Comparison of ENCODE assay signal across 14 cellular contexts in the genomic region with DNA sequence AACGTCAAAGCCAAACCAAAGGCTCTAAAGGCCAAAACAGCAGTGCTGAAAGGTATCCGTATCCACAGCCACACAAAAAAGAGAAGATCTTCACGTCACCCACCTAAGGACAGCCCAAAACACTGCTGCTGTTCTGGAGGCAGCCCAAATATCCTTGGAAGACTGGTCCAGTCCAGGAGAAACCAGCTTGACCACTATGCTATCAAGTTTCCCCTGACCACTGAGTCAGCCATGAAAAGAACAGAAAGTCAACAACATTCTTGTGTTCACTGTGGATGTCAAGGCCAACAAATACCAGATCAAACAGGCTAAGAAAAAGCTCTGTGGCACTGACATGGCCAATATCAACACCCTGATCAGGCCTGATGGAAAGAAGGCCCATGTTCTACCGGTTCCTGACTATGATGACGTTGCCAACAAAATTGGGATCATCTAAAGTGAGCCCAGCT. TPM values are rescaled to one million over a fixed set of nuclear protein-coding genes. Genes with fewer than 3 reads are reported as not detected.
A peak's percentile ranks its signal among the peaks of the same experiment; 100 is the strongest.
DNase-seq lines count a peak whose midpoint lies in the region; ATAC-seq and TF ChIP-seq lines count a peak whose summit lies in the region.
"Had no signal": no experiment of that assay in that cellular context is flagged by ENCODE, and none has a peak within 500 bp of the region (broad histone marks: within the 10 kb centered on the region; RNA-seq: fewer than 3 reads in every experiment).

No MANE protein-coding gene starts in this region.

- no peak for TF ChIP-seq POLR2A in stomach (IDR thresholded peaks at IDR 0.05)

- 32 to 58% (median 50%) methylated on average over 5 of the region's 5 CpGs for WGBS in stomach, 5 donors

- peaks cover 9% of the 10 kb centered on the region for H3K36me3 Mint-ChIP-seq in activated CD4-positive, alpha-beta T cell treated with anti-CD3 and anti-CD28 coated beads for 36 hours (ENCODE audit: low read depth)
- H3K36me3 Mint-ChIP-seq in activated naive CD8-positive, alpha-beta T cell treated with anti-CD3 and anti-CD28 coated beads, Interleukin-2, amount 50 U/mL, for 24 hours (ENCODE audit: low read depth): peaks cover 12% of the 10 kb centered on the region
- no peaks in the 10 kb centered on the region for H3K36me3 Mint-ChIP-seq in immature natural killer cell

- H3K27me3 Mint-ChIP-seq in activated CD4-positive, alpha-beta T cell treated with anti-CD3 and anti-CD28 coated beads for 36 hours: no peaks in the 10 kb centered on the region
- H3K27me3 Mint-ChIP-seq in activated naive CD8-positive, alpha-beta T cell treated with anti-CD3 and anti-CD28 coated beads, Interleukin-2, amount 50 U/mL, for 24 hours: no peaks in the 10 kb centered on the region
- peaks cover 3 to 9% (median 5%) of the 10 kb centered on the region in 3 donors for H3K27me3 Mint-ChIP-seq in immature natural killer cell (ENCODE audit: low read depth in 3 of 3)
- H3K27me3 Mint-ChIP-seq: activated naive CD8-positive, alpha-beta T cell treated with anti-CD3 and anti-CD28 coated beads, Interleukin-2, amount 10 ng/mL, durations not matched to agents 7 days and 5 days had no signal

- no peak for TF ChIP-seq CTCF in stomach (IDR thresholded peaks at IDR 0.05)

- DNase-seq in activated CD4-positive, alpha-beta T cell treated with anti-CD3 and anti-CD28 coated beads for 36 hours: no peak
- DNase-seq in activated CD4-positive, alpha-beta T cell treated with anti-CD3 and anti-CD28 coated beads, Interleukin-2, amount 50 U/mL, for 1 hour: no peak
- DNase-seq in activated naive CD8-positive, alpha-beta T cell treated with anti-CD3 and anti-CD28 coated beads, Interleukin-2, amount 50 U/mL, for 24 hours: no peak
- DNase-seq in immature natural killer cell: no peak
- DNase-seq in stomach: peak; percentile 80
- DNase-seq in NCI-H1694 treated with DMSO at 0.1 percent for 48 hours (lab: John Stamatoyannopoulos, UW): no peak
- no peak for DNase-seq in putamen (ENCODE audit: low spot score)
- DNase-seq: ACHN; activated naive CD8-positive, alpha-beta T cell treated with anti-CD3 and anti-CD28 coated beads, Interleukin-2, amount 10 ng/mL, durations not matched to agents 7 days and 5 days; H7; NCI-H510A; ovary had no signal

- ATAC-seq in activated CD4-positive, alpha-beta T cell treated with anti-CD3 and anti-CD28 coated beads for 36 hours: no peak
- no peak for ATAC-seq in activated naive CD8-positive, alpha-beta T cell treated with anti-CD3 and anti-CD28 coated beads, Interleukin-2, amount 50 U/mL, for 24 hours
- no peak for ATAC-seq in GM21390 (IDR thresholded peaks at IDR 0.05; ENCODE audit: unreplicated experiment)

- H3K27ac ChIP-seq in stomach: peak overlapping the region; percentile 58 to 76 (median 63)
- H3K27ac ChIP-seq: ovary had no signal

- H3K4me3 ChIP-seq in stomach: peak overlapping the region in 1 of 4 donors; percentile 17
- H3K4me3 ChIP-seq: ovary had no signal

- intact Hi-C loops in activated CD4-positive, alpha-beta T cell treated with anti-CD3 and anti-CD28 coated beads for 36 hours (cut with DNase I, micrococcal nuclease): no loop called here
- intact Hi-C loops in stomach (cut with DNase I; ENCODE audit: low total_unique reads): no loop called here

- no peaks in the 10 kb centered on the region for H3K9me3 ChIP-seq in stomach
- H3K9me3 ChIP-seq: ovary had no signal

- H3K4me3 Mint-ChIP-seq in activated CD4-positive, alpha-beta T cell treated with anti-CD3 and anti-CD28 coated beads for 36 hours: no peak overlapping the region
- no peak overlapping the region for H3K4me3 Mint-ChIP-seq in activated naive CD8-positive, alpha-beta T cell treated with anti-CD3 and anti-CD28 coated beads, Interleukin-2, amount 50 U/mL, for 24 hours
- H3K4me3 Mint-ChIP-seq in immature natural killer cell: peak overlapping the region in 3 of 5 donors; percentile 3 to 62 (median 43)
- H3K4me3 Mint-ChIP-seq: activated naive CD8-positive, alpha-beta T cell treated with anti-CD3 and anti-CD28 coated beads, Interleukin-2, amount 10 ng/mL, durations not matched to agents 7 days and 5 days; T-helper 2 cell treated with Interferon-gamma antibody and Interleukin-4, amounts not matched to agents 5 μg/mL and 100 μg/mL, for 36 hours had no signal

- H3K4me1 Mint-ChIP-seq in activated CD4-positive, alpha-beta T cell treated with anti-CD3 and anti-CD28 coated beads for 36 hours: peaks cover 61% of the 10 kb centered on the region
- H3K4me1 Mint-ChIP-seq in activated naive CD8-positive, alpha-beta T cell treated with anti-CD3 and anti-CD28 coated beads, Interleukin-2, amount 50 U/mL, for 24 hours: peaks cover 67% of the 10 kb centered on the region
- H3K4me1 Mint-ChIP-seq in immature natural killer cell: peaks cover 62 to 76% of the 10 kb centered on the region in 2 donors

- CTCF ChIA-PET in activated CD4-positive, alpha-beta T cell treated with anti-CD3 and anti-CD28 coated beads for 36 hours (lab: Charles Lee): interaction anchor here (0.9 to 1.4 kb wide), 2 partner anchors 22 to 34 kb away, joined by 4 read pairs; no protein-coding TSS in a partner anchor

- H3K27me3 ChIP-seq in stomach: no peaks in the 10 kb centered on the region
- H3K27me3 ChIP-seq: ovary had no signal

- no peak for TF ChIP-seq EP300 in stomach (IDR thresholded peaks at IDR 0.05)

- peaks cover 49 to 97% (median 78%) of the 10 kb centered on the region in 4 donors for H3K4me1 ChIP-seq in stomach

- peak overlapping the region; percentile 1 for H3K27ac Mint-ChIP-seq in activated CD4-positive, alpha-beta T cell treated with anti-CD3 and anti-CD28 coated beads for 36 hours
- H3K27ac Mint-ChIP-seq in activated naive CD8-positive, alpha-beta T cell treated with anti-CD3 and anti-CD28 coated beads, Interleukin-2, amount 50 U/mL, for 24 hours: peak overlapping the region; percentile 48
- H3K27ac Mint-ChIP-seq in immature natural killer cell: peak overlapping the region; percentile 82 to 89 (median 87)

- peaks cover 1% of the 10 kb centered on the region for H3K9me3 Mint-ChIP-seq in activated CD4-positive, alpha-beta T cell treated with anti-CD3 and anti-CD28 coated beads for 36 hours (ENCODE audit: low read depth)
- no peaks in the 10 kb centered on the region for H3K9me3 Mint-ChIP-seq in activated naive CD8-positive, alpha-beta T cell treated with anti-CD3 and anti-CD28 coated beads, Interleukin-2, amount 50 U/mL, for 24 hours
- H3K9me3 Mint-ChIP-seq in immature natural killer cell: peaks cover 0 to 3% (median 0%) of the 10 kb centered on the region in 6 donors

- no peaks in the 10 kb centered on the region for H3K36me3 ChIP-seq in stomach
- H3K36me3 ChIP-seq: ovary had no signal

- POLR2A ChIA-PET in activated CD4-positive, alpha-beta T cell treated with anti-CD3 and anti-CD28 coated beads for 36 hours (lab: Charles Lee): no interaction called here

RNA-seq across cellular contexts. Expression of a gene that starts 32.1 kb away (rescaled TPM):
- 10 to 100 TPM; 38.6 to 42.9 TPM for total RNA-seq in activated CD4-positive, alpha-beta T cell treated with anti-CD3 and anti-CD28 coated beads for 36 hours
- polyA plus RNA-seq in immature natural killer cell (10 to 100 TPM; 28.3 to 77.9 (median 34.2) TPM), stomach (1 to 10 TPM; 9.5 to 9.6 (median 9.5) TPM)
- total RNA-seq in stomach: 100 to 1,000 TPM in 1 of 5 donors, 10 to 100 TPM in 4; 23.7 to 102 (median 52.0) TPM

RNA-seq across cellular contexts. Expression of a gene that starts 32.4 kb away (rescaled TPM):
- 10 to 100 TPM; 35.6 to 37.4 TPM for total RNA-seq in activated CD4-positive, alpha-beta T cell treated with anti-CD3 and anti-CD28 coated beads for 36 hours
- polyA plus RNA-seq in immature natural killer cell (10 to 100 TPM; 38.8 to 60.1 (median 50.5) TPM), stomach (10 to 100 TPM; 21.5 to 37.6 (median 23.2) TPM)
- total RNA-seq in stomach: 10 to 100 TPM in 3 of 5 donors, 1 to 10 TPM in 2; 7.0 to 21.8 (median 10.7) TPM

Comparison
In these comparisons a context has a peak if more than half of its experiments do, and no peak if none do; other contexts are left out.
1. H3K27ac Mint-ChIP-seq: peak in every context shown above with its lines; median percentile 87 in immature natural killer cell; 48 in activated naive CD8-positive, alpha-beta T cell treated with anti-CD3 and anti-CD28 coated beads, Interleukin-2, amount 50 U/mL, for 24 hours; 1 in activated CD4-positive, alpha-beta T cell treated with anti-CD3 and anti-CD28 coated beads for 36 hours.
2. H3K4me3 Mint-ChIP-seq: peak in immature natural killer cell (3 of 5); none in activated CD4-positive, alpha-beta T cell treated with anti-CD3 and anti-CD28 coated beads for 36 hours (single experiment) and activated naive CD8-positive, alpha-beta T cell treated with anti-CD3 and anti-CD28 coated beads, Interleukin-2, amount 50 U/mL, for 24 hours (single experiment).